Comparison of ENCODE assay signal across 16 cellular contexts in the genomic region with DNA sequence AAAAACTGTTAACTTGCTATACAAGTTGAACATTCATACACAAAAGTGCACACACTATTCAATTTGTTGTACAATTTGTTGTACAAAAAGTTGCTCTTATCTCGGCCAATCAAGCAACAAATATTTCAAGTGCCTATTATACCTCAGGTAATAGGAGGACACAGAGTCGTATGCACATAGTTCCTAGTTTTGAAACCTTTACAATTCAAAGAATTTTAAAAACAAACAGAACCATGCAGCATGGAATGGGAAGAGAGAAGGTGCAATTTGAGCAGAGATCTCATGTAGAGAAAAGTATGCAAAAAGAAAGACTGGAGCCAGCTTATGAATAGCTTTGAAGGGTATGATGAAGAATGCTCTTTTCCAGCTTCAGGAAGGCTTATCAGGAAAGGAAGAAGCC. TPM values are rescaled to one million over a fixed set of nuclear protein-coding genes. Genes with fewer than 3 reads are reported as not detected.
DNase-seq lines count a peak whose midpoint lies in the region; ATAC-seq and TF ChIP-seq lines count a peak whose summit lies in the region.
"Had no signal": no experiment of that assay in that cellular context is flagged by ENCODE, and none has a peak within 500 bp of the region (broad histone marks: within the 10 kb centered on the region; RNA-seq: fewer than 3 reads in every experiment).

No MANE protein-coding gene starts in this region.

- dilution Hi-C loops in mammary epithelial cell (cut with HindIII; ENCODE audit: low sequenced_read_pairs), result no loop called here

- peak; percentile 81 to 94 for ATAC-seq in lower lobe of right lung
- ATAC-seq: GM23338 had no signal

- H3K4me1 ChIP-seq in mammary epithelial cell (ENCODE audit: insufficient read depth, low read length), result no peaks in the 10 kb centered on the region
- H3K4me1 ChIP-seq in adipocyte (ENCODE audit: control insufficient read depth, insufficient read depth, low read length), result peaks cover 3% of the 10 kb centered on the region
- no peaks in the 10 kb centered on the region for H3K4me1 ChIP-seq in lower lobe of right lung
- peaks cover 24 to 32% of the 10 kb centered on the region in 2 donors for H3K4me1 ChIP-seq in thyroid gland
- H3K4me1 ChIP-seq: BLaER1 treated with 17β-estradiol and CSF1 and Interleukin-3, amounts not matched to agents 10 nM and 100 nM had no signal

- in situ Hi-C loops in T47D (cut with HindIII; ENCODE audit: low pct_unique_long_range_greater_than_20kb, low sequenced_read_pairs), result no loop called here
- in situ Hi-C loops in mammary epithelial cell (cut with MboI; ENCODE audit: low sequenced_read_pairs in 2 of 2), result no loop called here

- DNase-seq in T47D (ENCODE audit: low read depth in 1 of 2, low spot score in 1 of 2) (peak; percentile 37 to 79), mammary epithelial cell (no peak), adipocyte (ENCODE audit: low read depth) (peak; percentile 18), lower lobe of right lung (no peak), thyroid gland (no peak), NCI-H146 (lab: John Stamatoyannopoulos, UW) (no peak), pons (ENCODE audit: low spot score) (no peak)
- DNase-seq in activated CD8-positive, alpha-beta memory T cell treated with anti-CD3 and anti-CD28 coated beads, Interleukin-2, amount 50 U/mL, for 4 hours, result no peak
- DNase-seq: ACHN; Calu3; CD4-positive, CD25-positive, alpha-beta regulatory T cell; DMS 273 treated with DMSO at 0.1 percent for 48 hours; DMS79; H7 had no signal

- H3K4me3 ChIP-seq in mammary epithelial cell (replicated peaks in 1 of 3; ENCODE audit: insufficient read depth in 1 of 3, low read depth in 2 of 3, low read length in 3 of 3), result no peak overlapping the region
- H3K4me3 ChIP-seq in adipocyte (ENCODE audit: low read length), result no peak overlapping the region
- H3K4me3 ChIP-seq in lower lobe of right lung, result no peak overlapping the region
- no peak overlapping the region for H3K4me3 ChIP-seq in thyroid gland (replicated peaks in 1 of 3)
- H3K4me3 ChIP-seq: BLaER1 treated with 17β-estradiol and CSF1 and Interleukin-3, amounts not matched to agents 10 nM and 100 nM; GM23338 had no signal

- H3K27me3 ChIP-seq in mammary epithelial cell (ENCODE audit: insufficient read depth, low read length) (no peaks in the 10 kb centered on the region), adipocyte (replicated peaks; ENCODE audit: control insufficient read depth, insufficient read depth, low read length) (no peaks in the 10 kb centered on the region), lower lobe of right lung (ENCODE audit: low read depth) (no peaks in the 10 kb centered on the region), thyroid gland (no peaks in the 10 kb centered on the region)
- H3K27me3 ChIP-seq: BLaER1 treated with 17β-estradiol and CSF1 and Interleukin-3, amounts not matched to agents 10 nM and 100 nM had no signal

- intact Hi-C loops in mammary epithelial cell (cut with micrococcal nuclease), result no loop called here
- intact Hi-C loops in lower lobe of right lung (cut with DNase I), result no loop called here
- intact Hi-C loops in thyroid gland (cut with DNase I), result no loop called here

- no peak overlapping the region for H3K4me2 ChIP-seq in mammary epithelial cell (ENCODE audit: insufficient read depth, low read depth, low read length)
- H3K4me2 ChIP-seq: BLaER1 treated with 17β-estradiol and CSF1 and Interleukin-3, amounts not matched to agents 10 nM and 100 nM; GM23338 had no signal

- BruUV-seq in mammary epithelial cell (replicated peaks; lab: Mats Ljungman, UMichigan), result no TSS peak

- H3K9me3 ChIP-seq in mammary epithelial cell (replicated peaks; ENCODE audit: insufficient read depth, low read length) (no peaks in the 10 kb centered on the region), adipocyte (ENCODE audit: control insufficient read depth, low read length) (no peaks in the 10 kb centered on the region), lower lobe of right lung (no peaks in the 10 kb centered on the region), thyroid gland (no peaks in the 10 kb centered on the region)
- H3K9me3 ChIP-seq: BLaER1 treated with 17β-estradiol and CSF1 and Interleukin-3, amounts not matched to agents 10 nM and 100 nM had no signal

- CTCF ChIA-PET in mammary epithelial cell (lab: Charles Lee; ENCODE audit: low non-redundant PET), result no interaction called here

- no peaks in the 10 kb centered on the region for H3K79me2 ChIP-seq in mammary epithelial cell (ENCODE audit: insufficient read depth, low read length)

- TF ChIP-seq CTCF in mammary epithelial cell (conservative IDR thresholded peaks at IDR 0.05 in 1 of 2, IDR thresholded peaks at IDR 0.05 in 1 of 2; ENCODE audit: extremely low read depth in 1 of 2, insufficient read depth in 1 of 2, low read depth in 1 of 2, low read length in 2 of 2) (no peak), lower lobe of right lung (IDR thresholded peaks at IDR 0.05) (no peak), thyroid gland (IDR thresholded peaks at IDR 0.05) (no peak)

- 95% methylated on average over 2 of the region's 2 CpGs for WGBS in mammary epithelial cell (ENCODE audit: low coverage, missing lambda C conversion rate)
- 24 to 48% methylated on average over 2 of the region's 2 CpGs for WGBS in thyroid gland, 2 donors

- H3K27ac ChIP-seq in mammary epithelial cell (ENCODE audit: insufficient read depth, low read depth, low read length) (no peak overlapping the region), lower lobe of right lung (no peak overlapping the region), thyroid gland (peak overlapping the region in 2 of 3 donors; percentile 64 to 74)
- H3K27ac ChIP-seq: BLaER1 treated with 17β-estradiol and CSF1 and Interleukin-3, amounts not matched to agents 10 nM and 100 nM had no signal

- TF ChIP-seq POLR2A in thyroid gland (IDR thresholded peaks at IDR 0.05), result no peak

- no peak overlapping the region for H2AFZ ChIP-seq in mammary epithelial cell (ENCODE audit: low read depth, low read length)
- H2AFZ ChIP-seq: GM23338 had no signal

- no peak overlapping the region for H3K9ac ChIP-seq in mammary epithelial cell (ENCODE audit: insufficient read depth, low read length)
- H3K9ac ChIP-seq in adipocyte (ENCODE audit: low read length), result no peak overlapping the region
- H3K9ac ChIP-seq: BLaER1 treated with 17β-estradiol and CSF1 and Interleukin-3, amounts not matched to agents 10 nM and 100 nM had no signal

- H4K20me1 ChIP-seq in mammary epithelial cell (ENCODE audit: insufficient read depth, low read length), result no peaks in the 10 kb centered on the region

- no peaks in the 10 kb centered on the region for H3K36me3 ChIP-seq in mammary epithelial cell (ENCODE audit: insufficient read depth, low read length)
- H3K36me3 ChIP-seq in adipocyte (ENCODE audit: control insufficient read depth, insufficient read depth, low read length, severe bottlenecking), result peaks cover 87% of the 10 kb centered on the region
- H3K36me3 ChIP-seq in lower lobe of right lung, result peaks cover 67% of the 10 kb centered on the region
- peaks cover 0 to 21% of the 10 kb centered on the region in 2 donors for H3K36me3 ChIP-seq in thyroid gland

RNA-seq across cellular contexts. Expression of gene ARPP19, which starts 46.5 kb away (rescaled TPM):
- total RNA-seq in mammary epithelial cell (100 to 1,000 TPM; 153 to 200 TPM), lower lobe of right lung (150 TPM), thyroid gland (100 to 1,000 TPM; 148 to 221 (median 202) TPM)
- polyA plus RNA-seq in mammary epithelial cell, result 68.8 TPM
- polyA minus RNA-seq in mammary epithelial cell, result 73.5 TPM

Comparison
In these comparisons a context has a peak if more than half of its experiments do, and no peak if none do; other contexts are left out.
1. DNase-seq: peak in T47D (2 of 2) and adipocyte (single experiment); none in mammary epithelial cell (single experiment), lower lobe of right lung (single experiment), thyroid gland (0 of 2), NCI-H146 (single experiment), pons (single experiment) and activated CD8-positive, alpha-beta memory T cell treated with anti-CD3 and anti-CD28 coated beads, Interleukin-2, amount 50 U/mL, for 4 hours (single experiment).
2. H3K27ac ChIP-seq: peak in thyroid gland (2 of 3); none in mammary epithelial cell (single experiment) and lower lobe of right lung (single experiment).